ENCODE assay signal across 27 cellular contexts in the genomic region with DNA sequence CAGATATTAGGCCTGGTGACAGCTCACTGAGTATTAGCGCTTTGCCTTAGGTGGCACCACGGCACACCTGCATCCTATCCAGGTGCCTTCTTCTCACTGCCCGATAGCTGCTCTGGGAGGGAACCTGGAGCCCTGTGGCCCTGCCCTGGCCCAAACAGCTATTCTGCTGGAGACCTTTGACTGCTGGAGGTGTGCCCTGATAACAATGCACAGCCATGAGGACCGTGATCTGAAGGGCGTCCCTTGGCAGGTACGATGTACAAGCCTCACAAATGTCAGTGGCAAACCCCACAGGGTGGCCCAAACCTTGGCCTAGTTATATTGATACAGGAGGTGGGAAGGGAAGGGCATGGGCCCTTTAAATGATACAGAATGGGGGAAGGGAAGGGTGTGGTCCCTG.
"Had no signal": no experiment of that assay in that cellular context is flagged by ENCODE, and none has a peak within 500 bp of the region (broad histone marks: within the 10 kb centered on the region; RNA-seq: fewer than 3 reads in every experiment).

No MANE protein-coding gene starts in this region.

- H3K4me1 ChIP-seq: colonic mucosa, esophagus squamous epithelium, heart right ventricle, prostate gland, sigmoid colon, tibial nerve, upper lobe of right lung, uterus had no signal

- H3K36me3 ChIP-seq: colonic mucosa, esophagus squamous epithelium, heart right ventricle, prostate gland, sigmoid colon, thoracic aorta, tibial nerve, upper lobe of right lung, uterus had no signal

- H3K27ac ChIP-seq: colonic mucosa, esophagus squamous epithelium, heart right ventricle, prostate gland, sigmoid colon, thoracic aorta, tibial nerve, upper lobe of right lung, uterus had no signal

- H3K9me3 Mint-ChIP-seq: memory B cell; naive B cell; natural killer cell treated with Interleukin-12 subunit alpha and Interleukin-12 subunit beta and Interleukin-15 and Interleukin-18, amount 100 ng/mL, for 72 hours; neural crest cell; stimulated activated naive B cell treated with anti-CD40 and anti-IgM and Interleukin-4, amounts not matched to agents 10 μg/mL and 1 μg/mL and 100 μg/mL, for 72 hours; stimulated activated naive CD8-positive, alpha-beta T cell treated with anti-CD3 and anti-CD28 coated beads, Interleukin-15, Interleukin-2, amounts not matched to agents 100 ng/mL and 50 ng/mL, for 24 hours had no signal

- DNase-seq: colonic mucosa; dermis blood vessel endothelial cell; effector memory CD4-positive, alpha-beta T cell; erythroblast; esophagus squamous epithelium; foreskin melanocyte; glutamatergic neuron; heart right ventricle; kidney; mucosa of descending colon; naive B cell; right cardiac atrium; sigmoid colon; stimulated activated CD4-positive, alpha-beta T cell treated with anti-CD3 and anti-CD28 coated beads, Interleukin-15, amount 100 ng/mL, for 24 hours; stimulated activated CD4-positive, alpha-beta T cell treated with anti-CD3 and anti-CD28 coated beads, Interleukin-2, amount 100 ng/mL, for 48 hours; stimulated activated naive B cell treated with anti-CD40 and anti-IgM and Interleukin-4, amounts not matched to agents 10 μg/mL and 1 μg/mL and 100 μg/mL, for 72 hours; upper lobe of right lung; uterus had no signal

- H3K27me3 ChIP-seq: colonic mucosa, esophagus squamous epithelium, heart right ventricle, sigmoid colon, tibial nerve, upper lobe of right lung, uterus had no signal

- H3K4me1 Mint-ChIP-seq: memory B cell; mesothelial cell of epicardium; naive B cell; neural crest cell; stimulated activated naive B cell treated with anti-CD40 and anti-IgM and Interleukin-4, amounts not matched to agents 10 μg/mL and 1 μg/mL and 100 μg/mL, for 72 hours had no signal

- H3K4me3 ChIP-seq: colonic mucosa, esophagus squamous epithelium, heart right ventricle, lung, mucosa of descending colon, prostate gland, sigmoid colon, thoracic aorta, tibial nerve, upper lobe of right lung, uterus had no signal

- H3K4me3 Mint-ChIP-seq: memory B cell; mesothelial cell of epicardium; naive B cell; natural killer cell treated with Interleukin-12 subunit alpha and Interleukin-12 subunit beta and Interleukin-15 and Interleukin-18, amount 100 ng/mL, for 72 hours; neural crest cell; stimulated activated naive B cell treated with anti-CD40 and anti-IgM and Interleukin-4, amounts not matched to agents 10 μg/mL and 1 μg/mL and 100 μg/mL, for 72 hours; stimulated activated naive CD8-positive, alpha-beta T cell treated with anti-CD3 and anti-CD28 coated beads, Interleukin-15, Interleukin-2, amounts not matched to agents 100 ng/mL and 50 ng/mL, for 24 hours had no signal

- H3K27ac Mint-ChIP-seq: memory B cell; mesothelial cell of epicardium; natural killer cell treated with Interleukin-12 subunit alpha and Interleukin-12 subunit beta and Interleukin-15 and Interleukin-18, amount 100 ng/mL, for 72 hours; stimulated activated naive B cell treated with anti-CD40 and anti-IgM and Interleukin-4, amounts not matched to agents 10 μg/mL and 1 μg/mL and 100 μg/mL, for 72 hours; stimulated activated naive CD8-positive, alpha-beta T cell treated with anti-CD3 and anti-CD28 coated beads, Interleukin-15, Interleukin-2, amounts not matched to agents 100 ng/mL and 50 ng/mL, for 24 hours had no signal

- H3K9me3 ChIP-seq: colonic mucosa, esophagus squamous epithelium, heart right ventricle, mucosa of descending colon, prostate gland, sigmoid colon, thoracic aorta, upper lobe of right lung, uterus had no signal

- H3K36me3 Mint-ChIP-seq: memory B cell; mesothelial cell of epicardium; naive B cell; natural killer cell treated with Interleukin-12 subunit alpha and Interleukin-12 subunit beta and Interleukin-15 and Interleukin-18, amount 100 ng/mL, for 72 hours; stimulated activated naive B cell treated with anti-CD40 and anti-IgM and Interleukin-4, amounts not matched to agents 10 μg/mL and 1 μg/mL and 100 μg/mL, for 72 hours had no signal

- H3K27me3 Mint-ChIP-seq: natural killer cell treated with Interleukin-12 subunit alpha and Interleukin-12 subunit beta and Interleukin-15 and Interleukin-18, amount 100 ng/mL, for 72 hours; stimulated activated naive CD8-positive, alpha-beta T cell treated with anti-CD3 and anti-CD28 coated beads, Interleukin-15, Interleukin-2, amounts not matched to agents 100 ng/mL and 50 ng/mL, for 24 hours had no signal
